ENCODE assay signal across 1 cellular context in genomic region chr10:70967591-70968588, GRCh38.
TF ChIP-seq lines count a peak whose summit lies in the region.

No MANE protein-coding gene starts in this region.

TF ChIP-seq in HCT116, 20 proteins besides CTCF, POLR2A, EP300 and RAD21 (continued from another document):
- TF ChIP-seq TCF7L2 (IDR thresholded peaks at IDR 0.05; ENCODE audit: borderline replicate concordance, extremely low read depth, insufficient read depth, insufficient read length), result no peak
TF ChIP-seq in HCT116: peak in this region for 0.
